Comparison of ENCODE assay signal across 18 cellular contexts in genomic region chr20:63158845-63159244, GRCh38.
"Had no signal": no experiment of that assay in that cellular context is flagged by ENCODE, and none has a peak within 500 bp of the region (broad histone marks: within the 10 kb centered on the region; RNA-seq: fewer than 3 reads in every experiment).

No MANE protein-coding gene starts in this region.

- H3K9me3 ChIP-seq: heart left ventricle, neutrophil, right atrium auricular region, suprapubic skin, thyroid gland, upper lobe of right lung had no signal

- ATAC-seq: foreskin keratinocyte; heart left ventricle; left colon; naive thymus-derived CD4-positive, alpha-beta T cell; stimulated activated naive CD8-positive, alpha-beta T cell treated with anti-CD3 and anti-CD28 coated beads, Interleukin-15, Interleukin-2, amounts not matched to agents 100 U/mL and 50 U/mL, for 24 hours; upper lobe of right lung had no signal

- H3K36me3 ChIP-seq: heart left ventricle, neutrophil, right atrium auricular region, suprapubic skin, thyroid gland, upper lobe of right lung had no signal

- H3K4me3 ChIP-seq: heart left ventricle, right atrium auricular region, suprapubic skin, thyroid gland, upper lobe of right lung had no signal

- H3K27me3 ChIP-seq: right atrium auricular region, thyroid gland had no signal

- H3K4me1 ChIP-seq: foreskin keratinocyte, heart left ventricle, right atrium auricular region, suprapubic skin, thyroid gland, upper lobe of right lung had no signal

- H3K27ac ChIP-seq: foreskin keratinocyte, heart left ventricle, neutrophil, right atrium auricular region, suprapubic skin, thyroid gland, upper lobe of right lung had no signal

- FAIRE-seq: colon, keratinocyte, small intestine had no signal

- DNase-seq: erythroblast; foreskin keratinocyte; hypothalamus; left colon; mesendoderm; naive thymus-derived CD4-positive, alpha-beta T cell; nephron progenitor cell; small intestine; stimulated activated CD4-positive, alpha-beta T cell treated with anti-CD3 and anti-CD28 coated beads, Interleukin-2, amount 100 ng/mL, for 48 hours; stimulated activated naive CD8-positive, alpha-beta T cell treated with anti-CD3 and anti-CD28 coated beads, Interleukin-15, Interleukin-2, amounts not matched to agents 100 U/mL and 50 U/mL, for 24 hours; thyroid gland; upper lobe of right lung had no signal
